8 cellular contexts compared by ENCODE assay signal in the genomic region with DNA sequence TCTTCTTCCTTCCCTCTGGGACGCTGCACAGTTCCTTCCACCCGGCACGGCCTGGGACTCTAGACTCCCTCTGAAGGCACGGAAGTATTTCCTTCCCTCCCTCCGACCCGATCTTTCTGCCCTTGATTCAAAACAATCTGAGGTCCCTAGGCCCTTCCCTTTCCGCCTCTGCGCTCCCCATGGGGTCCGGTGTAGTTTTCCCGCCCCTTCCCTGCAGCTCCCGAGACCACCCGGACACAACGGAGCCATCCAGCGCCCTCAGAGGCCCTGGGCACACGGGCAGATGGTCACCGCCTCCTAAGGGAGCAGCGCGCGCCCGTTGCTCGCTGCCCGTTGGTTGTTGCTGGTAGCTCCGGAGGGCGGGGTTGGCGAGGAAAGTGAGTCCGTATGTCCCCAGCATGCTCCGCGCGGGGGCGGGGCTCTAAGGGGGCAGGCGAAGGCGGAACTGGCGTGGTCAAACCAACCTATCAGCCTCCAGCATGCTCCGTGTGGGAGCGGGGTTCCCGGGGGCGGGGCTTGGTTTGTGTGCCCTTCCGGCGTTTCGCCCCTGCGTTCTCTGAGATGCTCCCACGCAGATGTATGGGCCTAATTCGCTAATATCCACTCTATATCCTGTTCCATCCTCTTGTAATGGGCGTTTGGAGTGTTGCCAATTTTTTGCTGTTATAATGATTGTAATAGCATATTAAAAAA. TPM values are rescaled to one million over a fixed set of nuclear protein-coding genes. Genes with fewer than 3 reads are reported as not detected.
DNase-seq lines count a peak whose midpoint lies in the region; ATAC-seq and TF ChIP-seq lines count a peak whose summit lies in the region.

No MANE protein-coding gene starts in this region.

- H3K36me3 Mint-ChIP-seq in activated CD4-positive, alpha-beta T cell treated with anti-CD3 and anti-CD28 coated beads for 36 hours (ENCODE audit: low read depth): no peaks in the 10 kb centered on the region

- POLR2A ChIA-PET in activated CD4-positive, alpha-beta T cell treated with anti-CD3 and anti-CD28 coated beads for 36 hours (lab: Charles Lee): interaction anchor here (0.6 to 1.6 kb wide), 11 partner anchors 11 to 641 kb away, joined by 3 to 24 read pairs (median 3); a partner anchor contains a TSS

- H3K27ac Mint-ChIP-seq in activated CD4-positive, alpha-beta T cell treated with anti-CD3 and anti-CD28 coated beads for 36 hours: peak overlapping the region; percentile 98

- peak; percentile 98 for ATAC-seq in HG03439 (IDR thresholded peaks at IDR 0.05; ENCODE audit: unreplicated experiment)
- ATAC-seq in activated CD4-positive, alpha-beta T cell treated with anti-CD3 and anti-CD28 coated beads for 36 hours: peak; percentile 99

- H3K4me3 Mint-ChIP-seq in activated CD4-positive, alpha-beta T cell treated with anti-CD3 and anti-CD28 coated beads for 36 hours: peak overlapping the region; percentile 85

- intact Hi-C loops in activated CD4-positive, alpha-beta T cell treated with anti-CD3 and anti-CD28 coated beads for 36 hours (cut with DNase I, micrococcal nuclease): loop anchor here (1.0 to 5.0 kb wide), 7 partner anchors 20 to 641 kb away; a partner anchor contains a TSS

- TF ChIP-seq CTCF in choroid plexus epithelial cell (conservative IDR thresholded peaks at IDR 0.05; ENCODE audit: low read depth, low read length) (no peak), kidney epithelial cell (IDR thresholded peaks at IDR 0.05; ENCODE audit: insufficient read depth, low read length, poor library complexity, severe bottlenecking) (no peak)

- no peaks in the 10 kb centered on the region for H3K27me3 ChIP-seq in kidney epithelial cell (ENCODE audit: control insufficient read depth, insufficient read depth, low read length)

- H3K4me1 Mint-ChIP-seq in activated CD4-positive, alpha-beta T cell treated with anti-CD3 and anti-CD28 coated beads for 36 hours: peaks cover 23% of the 10 kb centered on the region

- DNase-seq in Ammon's horn (ENCODE audit: low spot score): peak; percentile 100
- peak; percentile 99 for DNase-seq in GM19238 (ENCODE audit: insufficient read length, low spot score)
- peak; percentile 97 for DNase-seq in NCI-H510A (lab: John Stamatoyannopoulos, UW)
- DNase-seq in activated CD4-positive, alpha-beta T cell treated with anti-CD3 and anti-CD28 coated beads for 36 hours: peak; percentile 100
- DNase-seq in choroid plexus epithelial cell (ENCODE audit: low read depth): peak; percentile 99
- peak; percentile 97 for DNase-seq in kidney epithelial cell (ENCODE audit: low read depth)
- peak; percentile 100 for DNase-seq in stimulated activated CD4-positive, alpha-beta T cell treated with anti-CD3 and anti-CD28 coated beads, Interleukin-15, amount 100 ng/mL, for 24 hours

- CTCF ChIA-PET in activated CD4-positive, alpha-beta T cell treated with anti-CD3 and anti-CD28 coated beads for 36 hours (lab: Charles Lee): interaction anchor here (0.6 to 3.0 kb wide), 5 partner anchors 8 to 855 kb away, joined by 3 to 24 read pairs (median 3); a partner anchor contains a TSS

- H3K9me3 Mint-ChIP-seq in activated CD4-positive, alpha-beta T cell treated with anti-CD3 and anti-CD28 coated beads for 36 hours (ENCODE audit: low read depth): no peaks in the 10 kb centered on the region

- no peaks in the 10 kb centered on the region for H3K27me3 Mint-ChIP-seq in activated CD4-positive, alpha-beta T cell treated with anti-CD3 and anti-CD28 coated beads for 36 hours

- no peaks in the 10 kb centered on the region for H3K36me3 ChIP-seq in kidney epithelial cell (ENCODE audit: control insufficient read depth, insufficient read depth, low read length)

- H3K4me3 ChIP-seq in choroid plexus epithelial cell (ENCODE audit: low read depth, low read length) (peak overlapping the region; percentile 76), kidney epithelial cell (ENCODE audit: low read depth, low read length) (peak overlapping the region; percentile 56)

RNA-seq across cellular contexts. Expression of a gene that starts 19.6 kb away (rescaled TPM):
- 1,000 to 10,000 TPM; 1,478 to 1,739 TPM for total RNA-seq in activated CD4-positive, alpha-beta T cell treated with anti-CD3 and anti-CD28 coated beads for 36 hours
- total RNA-seq in kidney epithelial cell: 606 and 627 TPM in 2 replicates

RNA-seq across cellular contexts. Expression of a gene that starts 47.2 kb away (rescaled TPM):
- total RNA-seq in activated CD4-positive, alpha-beta T cell treated with anti-CD3 and anti-CD28 coated beads for 36 hours: not detected
- 3.4 and 3.8 TPM in 2 replicates for total RNA-seq in kidney epithelial cell

RNA-seq across cellular contexts. Expression of a gene that starts 52.9 kb away (rescaled TPM):
- total RNA-seq in activated CD4-positive, alpha-beta T cell treated with anti-CD3 and anti-CD28 coated beads for 36 hours: 1 to 10 TPM; 2.3 to 2.8 TPM
- 0.75 and 1.2 TPM in 2 replicates for total RNA-seq in kidney epithelial cell

RNA-seq across cellular contexts. Expression of a gene that starts 56.1 kb away (rescaled TPM):
- total RNA-seq in activated CD4-positive, alpha-beta T cell treated with anti-CD3 and anti-CD28 coated beads for 36 hours: 1 to 10 TPM; 7.6 to 7.7 TPM
- 22.4 and 28.4 TPM in 2 replicates for total RNA-seq in kidney epithelial cell

Comparison
In these comparisons a context has a peak if more than half of its experiments do, and no peak if none do; other contexts are left out.
1. Peak in every context shown above with its lines: DNase-seq, ATAC-seq and H3K4me3 ChIP-seq.